In the genomic region with DNA sequence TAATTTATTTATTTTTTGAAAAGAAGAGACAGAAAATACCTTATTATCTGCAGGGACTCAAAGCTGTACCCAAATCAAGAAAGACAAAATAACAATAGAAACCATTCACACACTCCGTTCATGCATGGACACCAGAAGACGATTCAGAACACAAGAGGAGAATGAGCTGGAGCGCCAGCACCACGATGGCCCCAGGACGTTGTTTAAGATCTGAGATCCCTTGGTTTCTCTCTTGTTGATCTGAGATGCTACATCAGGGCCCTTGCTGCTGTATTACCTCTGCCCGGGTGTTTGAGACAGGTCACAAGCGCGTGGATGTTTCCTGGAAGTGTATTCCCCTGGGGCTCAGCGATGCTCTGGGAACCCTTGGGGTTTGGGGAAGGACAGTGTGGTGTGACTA, we compare ENCODE assay signal across 1 cellular context.
TF ChIP-seq lines count a peak whose summit lies in the region.

No MANE protein-coding gene starts in this region.

TF ChIP-seq in WTC11, 78 proteins besides CTCF, POLR2A, EP300 and RAD21 (continued from another document):
- TF ChIP-seq, protein P1, sequence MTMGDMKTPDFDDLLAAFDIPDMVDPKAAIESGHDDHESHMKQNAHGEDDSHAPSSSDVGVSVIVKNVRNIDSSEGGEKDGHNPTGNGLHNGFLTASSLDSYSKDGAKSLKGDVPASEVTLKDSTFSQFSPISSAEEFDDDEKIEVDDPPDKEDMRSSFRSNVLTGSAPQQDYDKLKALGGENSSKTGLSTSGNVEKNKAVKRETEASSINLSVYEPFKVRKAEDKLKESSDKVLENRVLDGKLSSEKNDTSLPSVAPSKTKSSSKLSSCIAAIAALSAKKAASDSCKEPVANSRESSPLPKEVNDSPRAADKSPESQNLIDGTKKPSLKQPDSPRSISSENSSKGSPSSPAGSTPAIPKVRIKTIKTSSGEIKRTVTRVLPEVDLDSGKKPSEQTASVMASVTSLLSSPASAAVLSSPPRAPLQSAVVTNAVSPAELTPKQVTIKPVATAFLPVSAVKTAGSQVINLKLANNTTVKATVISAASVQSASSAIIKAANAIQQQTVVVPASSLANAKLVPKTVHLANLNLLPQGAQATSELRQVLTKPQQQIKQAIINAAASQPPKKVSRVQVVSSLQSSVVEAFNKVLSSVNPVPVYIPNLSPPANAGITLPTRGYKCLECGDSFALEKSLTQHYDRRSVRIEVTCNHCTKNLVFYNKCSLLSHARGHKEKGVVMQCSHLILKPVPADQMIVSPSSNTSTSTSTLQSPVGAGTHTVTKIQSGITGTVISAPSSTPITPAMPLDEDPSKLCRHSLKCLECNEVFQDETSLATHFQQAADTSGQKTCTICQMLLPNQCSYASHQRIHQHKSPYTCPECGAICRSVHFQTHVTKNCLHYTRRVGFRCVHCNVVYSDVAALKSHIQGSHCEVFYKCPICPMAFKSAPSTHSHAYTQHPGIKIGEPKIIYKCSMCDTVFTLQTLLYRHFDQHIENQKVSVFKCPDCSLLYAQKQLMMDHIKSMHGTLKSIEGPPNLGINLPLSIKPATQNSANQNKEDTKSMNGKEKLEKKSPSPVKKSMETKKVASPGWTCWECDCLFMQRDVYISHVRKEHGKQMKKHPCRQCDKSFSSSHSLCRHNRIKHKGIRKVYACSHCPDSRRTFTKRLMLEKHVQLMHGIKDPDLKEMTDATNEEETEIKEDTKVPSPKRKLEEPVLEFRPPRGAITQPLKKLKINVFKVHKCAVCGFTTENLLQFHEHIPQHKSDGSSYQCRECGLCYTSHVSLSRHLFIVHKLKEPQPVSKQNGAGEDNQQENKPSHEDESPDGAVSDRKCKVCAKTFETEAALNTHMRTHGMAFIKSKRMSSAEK (CRISPR knock-in tag; IDR thresholded peaks at IDR 0.05; ENCODE audit: borderline replicate concordance), result no peak
- TF ChIP-seq, protein P2, sequence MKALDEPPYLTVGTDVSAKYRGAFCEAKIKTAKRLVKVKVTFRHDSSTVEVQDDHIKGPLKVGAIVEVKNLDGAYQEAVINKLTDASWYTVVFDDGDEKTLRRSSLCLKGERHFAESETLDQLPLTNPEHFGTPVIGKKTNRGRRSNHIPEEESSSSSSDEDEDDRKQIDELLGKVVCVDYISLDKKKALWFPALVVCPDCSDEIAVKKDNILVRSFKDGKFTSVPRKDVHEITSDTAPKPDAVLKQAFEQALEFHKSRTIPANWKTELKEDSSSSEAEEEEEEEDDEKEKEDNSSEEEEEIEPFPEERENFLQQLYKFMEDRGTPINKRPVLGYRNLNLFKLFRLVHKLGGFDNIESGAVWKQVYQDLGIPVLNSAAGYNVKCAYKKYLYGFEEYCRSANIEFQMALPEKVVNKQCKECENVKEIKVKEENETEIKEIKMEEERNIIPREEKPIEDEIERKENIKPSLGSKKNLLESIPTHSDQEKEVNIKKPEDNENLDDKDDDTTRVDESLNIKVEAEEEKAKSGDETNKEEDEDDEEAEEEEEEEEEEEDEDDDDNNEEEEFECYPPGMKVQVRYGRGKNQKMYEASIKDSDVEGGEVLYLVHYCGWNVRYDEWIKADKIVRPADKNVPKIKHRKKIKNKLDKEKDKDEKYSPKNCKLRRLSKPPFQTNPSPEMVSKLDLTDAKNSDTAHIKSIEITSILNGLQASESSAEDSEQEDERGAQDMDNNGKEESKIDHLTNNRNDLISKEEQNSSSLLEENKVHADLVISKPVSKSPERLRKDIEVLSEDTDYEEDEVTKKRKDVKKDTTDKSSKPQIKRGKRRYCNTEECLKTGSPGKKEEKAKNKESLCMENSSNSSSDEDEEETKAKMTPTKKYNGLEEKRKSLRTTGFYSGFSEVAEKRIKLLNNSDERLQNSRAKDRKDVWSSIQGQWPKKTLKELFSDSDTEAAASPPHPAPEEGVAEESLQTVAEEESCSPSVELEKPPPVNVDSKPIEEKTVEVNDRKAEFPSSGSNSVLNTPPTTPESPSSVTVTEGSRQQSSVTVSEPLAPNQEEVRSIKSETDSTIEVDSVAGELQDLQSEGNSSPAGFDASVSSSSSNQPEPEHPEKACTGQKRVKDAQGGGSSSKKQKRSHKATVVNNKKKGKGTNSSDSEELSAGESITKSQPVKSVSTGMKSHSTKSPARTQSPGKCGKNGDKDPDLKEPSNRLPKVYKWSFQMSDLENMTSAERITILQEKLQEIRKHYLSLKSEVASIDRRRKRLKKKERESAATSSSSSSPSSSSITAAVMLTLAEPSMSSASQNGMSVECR (CRISPR knock-in tag; IDR thresholded peaks at IDR 0.05; ENCODE audit: borderline replicate concordance), result no peak
- TF ChIP-seq MXD4 (CRISPR knock-in tag; IDR thresholded peaks at IDR 0.05; ENCODE audit: borderline replicate concordance) (no peak), GRHL2 (CRISPR knock-in tag; IDR thresholded peaks at IDR 0.05; ENCODE audit: insufficient replicate concordance, severe bottlenecking) (no peak), NR2C2 (CRISPR knock-in tag; IDR thresholded peaks at IDR 0.05) (no peak), MYBL2 (CRISPR knock-in tag; IDR thresholded peaks at IDR 0.05) (no peak), NFATC4 (CRISPR knock-in tag; IDR thresholded peaks at IDR 0.05) (no peak), ZNF138 (CRISPR knock-in tag; conservative IDR thresholded peaks at IDR 0.05) (no peak), ZNF317 (CRISPR knock-in tag; IDR thresholded peaks at IDR 0.05; ENCODE audit: borderline replicate concordance, low read depth) (no peak), CREB1 (CRISPR knock-in tag; IDR thresholded peaks at IDR 0.05) (no peak), JUN (CRISPR knock-in tag; IDR thresholded peaks at IDR 0.05) (no peak), ATF1 (CRISPR knock-in tag; IDR thresholded peaks at IDR 0.05) (no peak)
- TF ChIP-seq, protein P3, sequence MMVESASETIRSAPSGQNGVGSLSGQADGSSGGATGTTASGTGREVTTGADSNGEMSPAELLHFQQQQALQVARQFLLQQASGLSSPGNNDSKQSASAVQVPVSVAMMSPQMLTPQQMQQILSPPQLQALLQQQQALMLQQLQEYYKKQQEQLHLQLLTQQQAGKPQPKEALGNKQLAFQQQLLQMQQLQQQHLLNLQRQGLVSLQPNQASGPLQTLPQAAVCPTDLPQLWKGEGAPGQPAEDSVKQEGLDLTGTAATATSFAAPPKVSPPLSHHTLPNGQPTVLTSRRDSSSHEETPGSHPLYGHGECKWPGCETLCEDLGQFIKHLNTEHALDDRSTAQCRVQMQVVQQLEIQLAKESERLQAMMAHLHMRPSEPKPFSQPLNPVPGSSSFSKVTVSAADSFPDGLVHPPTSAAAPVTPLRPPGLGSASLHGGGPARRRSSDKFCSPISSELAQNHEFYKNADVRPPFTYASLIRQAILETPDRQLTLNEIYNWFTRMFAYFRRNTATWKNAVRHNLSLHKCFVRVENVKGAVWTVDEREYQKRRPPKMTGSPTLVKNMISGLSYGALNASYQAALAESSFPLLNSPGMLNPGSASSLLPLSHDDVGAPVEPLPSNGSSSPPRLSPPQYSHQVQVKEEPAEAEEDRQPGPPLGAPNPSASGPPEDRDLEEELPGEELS (CRISPR knock-in tag; IDR thresholded peaks at IDR 0.05), result no peak
- TF ChIP-seq, protein P4, sequence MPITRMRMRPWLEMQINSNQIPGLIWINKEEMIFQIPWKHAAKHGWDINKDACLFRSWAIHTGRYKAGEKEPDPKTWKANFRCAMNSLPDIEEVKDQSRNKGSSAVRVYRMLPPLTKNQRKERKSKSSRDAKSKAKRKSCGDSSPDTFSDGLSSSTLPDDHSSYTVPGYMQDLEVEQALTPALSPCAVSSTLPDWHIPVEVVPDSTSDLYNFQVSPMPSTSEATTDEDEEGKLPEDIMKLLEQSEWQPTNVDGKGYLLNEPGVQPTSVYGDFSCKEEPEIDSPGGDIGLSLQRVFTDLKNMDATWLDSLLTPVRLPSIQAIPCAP (CRISPR knock-in tag; IDR thresholded peaks at IDR 0.05), result no peak
- TF ChIP-seq, protein P5, sequence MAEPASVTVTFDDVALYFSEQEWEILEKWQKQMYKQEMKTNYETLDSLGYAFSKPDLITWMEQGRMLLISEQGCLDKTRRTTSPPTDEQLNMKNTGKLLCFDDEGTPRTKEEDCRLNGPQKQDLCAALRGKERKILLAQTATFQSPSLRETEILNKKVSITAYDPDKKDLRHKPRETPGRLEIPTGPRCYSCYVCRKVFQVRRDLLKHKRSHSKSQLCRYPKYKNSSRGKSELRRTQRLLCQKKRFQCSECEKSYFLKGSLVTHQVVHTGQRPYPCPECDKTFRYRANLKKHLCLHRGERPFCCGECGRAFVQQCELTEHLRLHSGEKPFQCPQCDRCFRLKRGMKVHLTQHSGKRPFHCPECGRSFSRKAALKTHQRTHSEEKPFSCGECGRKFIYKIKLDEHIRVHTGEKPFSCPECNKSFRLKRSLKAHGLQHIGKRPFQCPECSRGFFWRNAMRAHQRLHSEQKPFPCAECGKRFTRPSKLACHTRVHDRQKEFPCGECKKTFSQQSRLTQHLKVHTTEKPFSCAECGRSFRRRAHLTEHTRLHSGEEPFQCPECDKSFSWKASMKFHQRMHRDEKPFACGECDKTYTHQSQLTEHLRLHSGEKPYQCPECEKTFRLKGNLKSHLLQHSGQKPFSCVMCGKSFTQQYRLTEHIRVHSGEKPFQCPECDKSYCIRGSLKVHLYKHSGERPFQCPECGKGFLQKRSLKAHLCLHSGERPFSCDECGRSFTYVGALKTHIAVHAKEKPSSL (CRISPR knock-in tag; conservative IDR thresholded peaks at IDR 0.05), result no peak
- TF ChIP-seq, protein P6, sequence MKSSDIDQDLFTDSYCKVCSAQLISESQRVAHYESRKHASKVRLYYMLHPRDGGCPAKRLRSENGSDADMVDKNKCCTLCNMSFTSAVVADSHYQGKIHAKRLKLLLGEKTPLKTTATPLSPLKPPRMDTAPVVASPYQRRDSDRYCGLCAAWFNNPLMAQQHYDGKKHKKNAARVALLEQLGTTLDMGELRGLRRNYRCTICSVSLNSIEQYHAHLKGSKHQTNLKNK (CRISPR knock-in tag; IDR thresholded peaks at IDR 0.05), result no peak
- TF ChIP-seq, protein P7, sequence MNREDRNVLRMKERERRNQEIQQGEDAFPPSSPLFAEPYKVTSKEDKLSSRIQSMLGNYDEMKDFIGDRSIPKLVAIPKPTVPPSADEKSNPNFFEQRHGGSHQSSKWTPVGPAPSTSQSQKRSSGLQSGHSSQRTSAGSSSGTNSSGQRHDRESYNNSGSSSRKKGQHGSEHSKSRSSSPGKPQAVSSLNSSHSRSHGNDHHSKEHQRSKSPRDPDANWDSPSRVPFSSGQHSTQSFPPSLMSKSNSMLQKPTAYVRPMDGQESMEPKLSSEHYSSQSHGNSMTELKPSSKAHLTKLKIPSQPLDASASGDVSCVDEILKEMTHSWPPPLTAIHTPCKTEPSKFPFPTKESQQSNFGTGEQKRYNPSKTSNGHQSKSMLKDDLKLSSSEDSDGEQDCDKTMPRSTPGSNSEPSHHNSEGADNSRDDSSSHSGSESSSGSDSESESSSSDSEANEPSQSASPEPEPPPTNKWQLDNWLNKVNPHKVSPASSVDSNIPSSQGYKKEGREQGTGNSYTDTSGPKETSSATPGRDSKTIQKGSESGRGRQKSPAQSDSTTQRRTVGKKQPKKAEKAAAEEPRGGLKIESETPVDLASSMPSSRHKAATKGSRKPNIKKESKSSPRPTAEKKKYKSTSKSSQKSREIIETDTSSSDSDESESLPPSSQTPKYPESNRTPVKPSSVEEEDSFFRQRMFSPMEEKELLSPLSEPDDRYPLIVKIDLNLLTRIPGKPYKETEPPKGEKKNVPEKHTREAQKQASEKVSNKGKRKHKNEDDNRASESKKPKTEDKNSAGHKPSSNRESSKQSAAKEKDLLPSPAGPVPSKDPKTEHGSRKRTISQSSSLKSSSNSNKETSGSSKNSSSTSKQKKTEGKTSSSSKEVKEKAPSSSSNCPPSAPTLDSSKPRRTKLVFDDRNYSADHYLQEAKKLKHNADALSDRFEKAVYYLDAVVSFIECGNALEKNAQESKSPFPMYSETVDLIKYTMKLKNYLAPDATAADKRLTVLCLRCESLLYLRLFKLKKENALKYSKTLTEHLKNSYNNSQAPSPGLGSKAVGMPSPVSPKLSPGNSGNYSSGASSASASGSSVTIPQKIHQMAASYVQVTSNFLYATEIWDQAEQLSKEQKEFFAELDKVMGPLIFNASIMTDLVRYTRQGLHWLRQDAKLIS (CRISPR knock-in tag; IDR thresholded peaks at IDR 0.05; ENCODE audit: borderline replicate concordance), result no peak
